In the genomic region with DNA sequence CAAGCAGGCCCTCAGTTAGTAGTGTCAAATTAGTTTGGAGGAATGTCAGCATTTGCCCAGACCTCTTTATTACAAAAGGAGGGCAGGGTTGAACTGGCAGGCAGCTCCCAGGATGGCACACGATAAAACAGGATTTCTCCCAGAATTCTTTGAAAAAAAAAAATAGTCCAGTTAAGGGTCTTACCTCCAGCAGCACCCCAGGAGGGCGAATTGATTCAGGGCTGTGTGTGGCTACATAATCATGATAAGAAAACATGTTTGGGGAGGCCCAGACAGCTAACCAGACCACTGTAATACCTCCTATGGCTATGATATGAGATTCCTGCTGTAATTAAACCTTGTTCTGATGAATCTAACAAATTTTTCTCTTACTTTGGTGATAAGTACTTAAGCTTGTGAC, we compare ENCODE assay signal across 13 cellular contexts. TPM values are rescaled to one million over a fixed set of nuclear protein-coding genes. Genes with fewer than 3 reads are reported as not detected.
DNase-seq lines count a peak whose midpoint lies in the region; ATAC-seq, FAIRE-seq and TF ChIP-seq lines count a peak whose summit lies in the region.
"Had no signal": no experiment of that assay in that cellular context is flagged by ENCODE, and none has a peak within 500 bp of the region (broad histone marks: within the 10 kb centered on the region; RNA-seq: fewer than 3 reads in every experiment).

No MANE protein-coding gene starts in this region.

- no peak overlapping the region for H2AFZ ChIP-seq in mammary epithelial cell (ENCODE audit: low read depth, low read length)
- peak overlapping the region; percentile 5 for H2AFZ ChIP-seq in keratinocyte (ENCODE audit: control insufficient read depth, low read length)
- H2AFZ ChIP-seq: GM23338 had no signal

- H4K20me1 ChIP-seq in mammary epithelial cell (ENCODE audit: insufficient read depth, low read length) (no peaks in the 10 kb centered on the region), keratinocyte (ENCODE audit: control insufficient read depth, extremely low read depth, insufficient read depth, low read length) (no peaks in the 10 kb centered on the region)

- intact Hi-C loops in mammary epithelial cell (cut with micrococcal nuclease) (loop anchor here (5.0 kb wide), 1 partner anchor 477 kb away; no protein-coding TSS in a partner anchor), breast epithelium (cut with DNase I; ENCODE audit: low total_unique reads) (no loop called here)

- ATAC-seq in HG03521 (IDR thresholded peaks at IDR 0.05; ENCODE audit: unreplicated experiment) (no peak), GM18858 (IDR thresholded peaks at IDR 0.05; ENCODE audit: unreplicated experiment) (no peak)
- ATAC-seq: A549, GM23338, HCT116 had no signal

- peaks cover 31% of the 10 kb centered on the region for H3K4me1 ChIP-seq in mammary epithelial cell (ENCODE audit: insufficient read depth, low read length)
- no peaks in the 10 kb centered on the region for H3K4me1 ChIP-seq in breast epithelium
- H3K4me1 ChIP-seq in keratinocyte (ENCODE audit: control insufficient read depth, extremely low read depth, insufficient read depth, low read length) = peaks cover 34% of the 10 kb centered on the region

- no peak for FAIRE-seq in keratinocyte (lab: Jason Lieb, UNC)
- FAIRE-seq: A549, RCC 7860 had no signal

- dilution Hi-C loops in mammary epithelial cell (cut with HindIII; ENCODE audit: low sequenced_read_pairs) = loop anchor here (5.0 kb wide), 1 partner anchor 62 kb away; no protein-coding TSS in a partner anchor
- dilution Hi-C loops in keratinocyte (cut with MboI; ENCODE audit: extremely low pct_ligation_motif_present, low sequenced_read_pairs) = no loop called here

- in situ Hi-C loops in mammary epithelial cell (cut with MboI; ENCODE audit: low sequenced_read_pairs in 2 of 2) = loop anchor here (5.0 to 10.0 kb wide), 3 partner anchors 55 to 227 kb away; partner anchors contain the start of gene HSP90B1 (in 1 of the 2)

- no peak overlapping the region for H3K9ac ChIP-seq in mammary epithelial cell (ENCODE audit: insufficient read depth, low read length)
- peak overlapping the region; percentile 58 for H3K9ac ChIP-seq in keratinocyte (ENCODE audit: control insufficient read depth, extremely low read depth, insufficient read depth, low read length)
- H3K9ac ChIP-seq: SK-N-SH had no signal

- H3K79me2 ChIP-seq in mammary epithelial cell (ENCODE audit: insufficient read depth, low read length) = no peaks in the 10 kb centered on the region
- no peaks in the 10 kb centered on the region for H3K79me2 ChIP-seq in keratinocyte (ENCODE audit: control insufficient read depth, insufficient read depth, low read length)

- no peak for TF ChIP-seq POLR2A in breast epithelium (IDR thresholded peaks at IDR 0.05)

- BruUV-seq in mammary epithelial cell (replicated peaks; lab: Mats Ljungman, UMichigan) = no TSS peak

- H3K4me2 ChIP-seq in mammary epithelial cell (ENCODE audit: insufficient read depth, low read depth, low read length) (no peak overlapping the region), keratinocyte (ENCODE audit: control insufficient read depth, extremely low read depth, insufficient read depth, low read depth, low read length) (no peak overlapping the region)
- H3K4me2 ChIP-seq: A549, GM23338, SK-N-SH had no signal

- H3K9me1 ChIP-seq in keratinocyte (ENCODE audit: control insufficient read depth, extremely low read depth, insufficient read depth, low read length) = no peaks in the 10 kb centered on the region

- no peak for TF ChIP-seq CTCF in mammary epithelial cell (conservative IDR thresholded peaks at IDR 0.05 in 1 of 2, IDR thresholded peaks at IDR 0.05 in 1 of 2; ENCODE audit: extremely low read depth in 1 of 2, insufficient read depth in 1 of 2, low read depth in 1 of 2, low read length in 2 of 2)
- no peak for TF ChIP-seq CTCF in breast epithelium (IDR thresholded peaks at IDR 0.05)
- no peak for TF ChIP-seq CTCF in keratinocyte (optimal IDR thresholded peaks at IDR 0.05 in 1 of 3, IDR thresholded peaks at IDR 0.05 in 1 of 3, conservative IDR thresholded peaks at IDR 0.05 in 1 of 3; ENCODE audit: extremely low read depth in 1 of 3, insufficient read depth in 2 of 3, low read length in 3 of 3)

- CTCF ChIA-PET in mammary epithelial cell (lab: Charles Lee; ENCODE audit: low non-redundant PET) = interaction anchor here (0.6 kb wide), 1 partner anchor 814 kb away, joined by 7 read pairs; no protein-coding TSS in a partner anchor

- H3K27ac ChIP-seq in mammary epithelial cell (ENCODE audit: insufficient read depth, low read depth, low read length) = peak overlapping the region; percentile 87
- H3K27ac ChIP-seq in breast epithelium = no peak overlapping the region
- peak overlapping the region; percentile 77 for H3K27ac ChIP-seq in keratinocyte (ENCODE audit: control insufficient read depth, insufficient read depth, low read length)
- H3K27ac ChIP-seq: A549 had no signal

- H3K9me3 ChIP-seq in mammary epithelial cell (replicated peaks; ENCODE audit: insufficient read depth, low read length) (no peaks in the 10 kb centered on the region), breast epithelium (no peaks in the 10 kb centered on the region), keratinocyte (ENCODE audit: control insufficient read depth, low read depth, low read length) (no peaks in the 10 kb centered on the region)
- H3K9me3 ChIP-seq: A549, SK-N-SH had no signal

- WGBS in mammary epithelial cell (ENCODE audit: low coverage, missing lambda C conversion rate) = 50% methylated on average over 2 of the region's 2 CpGs

- H3K36me3 ChIP-seq in mammary epithelial cell (ENCODE audit: insufficient read depth, low read length) (no peaks in the 10 kb centered on the region), breast epithelium (no peaks in the 10 kb centered on the region), keratinocyte (ENCODE audit: control insufficient read depth in 2 of 2, extremely low read depth in 1 of 2, insufficient read depth in 2 of 2, low read length in 2 of 2) (no peaks in the 10 kb centered on the region)

- H3K4me3 ChIP-seq in mammary epithelial cell (replicated peaks in 1 of 3; ENCODE audit: insufficient read depth in 1 of 3, low read depth in 2 of 3, low read length in 3 of 3) = no peak overlapping the region
- no peak overlapping the region for H3K4me3 ChIP-seq in breast epithelium
- H3K4me3 ChIP-seq in keratinocyte (ENCODE audit: control insufficient read depth in 2 of 3, extremely low read depth in 1 of 3, insufficient read depth in 2 of 3, low read depth in 1 of 3, low read length in 3 of 3) = no peak overlapping the region
- H3K4me3 ChIP-seq: A549, GM23338 had no signal

- no peaks in the 10 kb centered on the region for H3K27me3 ChIP-seq in mammary epithelial cell (ENCODE audit: insufficient read depth, low read length)
- no peaks in the 10 kb centered on the region for H3K27me3 ChIP-seq in breast epithelium
- no peaks in the 10 kb centered on the region for H3K27me3 ChIP-seq in keratinocyte (ENCODE audit: control insufficient read depth, extremely low read depth, insufficient read depth, low read length)

- DNase-seq in mammary epithelial cell (no peak), breast epithelium (ENCODE audit: low spot score in 2 of 2) (no peak), NCI-H69 (lab: John Stamatoyannopoulos, UW) (peak; percentile 52), keratinocyte (ENCODE audit: low read depth, low spot score) (no peak), NCI-H2107 (lab: John Stamatoyannopoulos, UW) (no peak)
- DNase-seq: NCI-H2029 treated with DMSO at 0.1 percent for 48 hours had no signal

RNA-seq across cellular contexts. Expression of gene NT5DC3, which starts 38.8 kb away (rescaled TPM):
- total RNA-seq in mammary epithelial cell = 10 to 100 TPM; 46.4 to 98.5 TPM
- 8.8 TPM for polyA plus RNA-seq in mammary epithelial cell
- polyA minus RNA-seq in mammary epithelial cell = 44.5 TPM
- total RNA-seq in breast epithelium = 10 to 100 TPM in 2 of 3 donors, 1 to 10 TPM in 1; 3.8 to 19.9 (median 12.5) TPM
- polyA plus RNA-seq in keratinocyte = 10.7 to 14.6 TPM (median 12.8 TPM) in 3 replicates
- polyA plus RNA-seq in keratinocyte (2011; ENCODE audit: low read depth) = 7.0 TPM
- 8.7 and 10.7 TPM in 2 replicates for polyA plus RNA-seq in keratinocyte (2011; cell fraction: cytosol; rRNA removed)
- polyA plus RNA-seq in keratinocyte (2011; cell fraction: nucleus; rRNA removed) = 38.7 and 45.8 TPM in 2 replicates
- polyA plus RNA-seq in keratinocyte (2012; ENCODE audit: low replicate concordance) = 8.5 and 15.2 TPM in 2 replicates
- 25.3 to 35.2 TPM (median 26.9 TPM) in 3 replicates for polyA minus RNA-seq in keratinocyte
- 17.1 TPM for polyA minus RNA-seq in keratinocyte (2011; cell fraction: cytosol; rRNA and poly(A)+ RNA removed)
- 29.3 and 63.4 TPM in 2 replicates for polyA minus RNA-seq in keratinocyte (2011; cell fraction: nucleus; rRNA and poly(A)+ RNA removed)

RNA-seq across cellular contexts. Expression of gene HSP90B1, which starts 50.3 kb away (rescaled TPM):
- 100 to 1,000 TPM; 357 to 921 TPM for total RNA-seq in mammary epithelial cell
- 425 TPM for polyA plus RNA-seq in mammary epithelial cell
- polyA minus RNA-seq in mammary epithelial cell = 179 TPM
- total RNA-seq in breast epithelium = 100 to 1,000 TPM; 341 to 456 (median 362) TPM
- polyA plus RNA-seq in keratinocyte = 447 to 954 TPM (median 865 TPM) in 3 replicates
- polyA plus RNA-seq in keratinocyte (2011; ENCODE audit: low read depth) = 3,505 TPM
- 228 and 323 TPM in 2 replicates for polyA plus RNA-seq in keratinocyte (2011; cell fraction: cytosol; rRNA removed)
- polyA plus RNA-seq in keratinocyte (2011; cell fraction: nucleus; rRNA removed) = 1,027 and 1,573 TPM in 2 replicates
- 425 and 912 TPM in 2 replicates for polyA plus RNA-seq in keratinocyte (2012; ENCODE audit: low replicate concordance)
- 104 to 371 TPM (median 154 TPM) in 3 replicates for polyA minus RNA-seq in keratinocyte
- 166 TPM for polyA minus RNA-seq in keratinocyte (2011; cell fraction: cytosol; rRNA and poly(A)+ RNA removed)
- 332 and 608 TPM in 2 replicates for polyA minus RNA-seq in keratinocyte (2011; cell fraction: nucleus; rRNA and poly(A)+ RNA removed)

Comparison
In these comparisons a context has a peak if more than half of its experiments do, and no peak if none do; other contexts are left out.
1. H3K27ac ChIP-seq: peak in mammary epithelial cell (single experiment) and keratinocyte (single experiment); none in breast epithelium (0 of 2).